Comparison of ENCODE assay signal across 21 cellular contexts in the genomic region with DNA sequence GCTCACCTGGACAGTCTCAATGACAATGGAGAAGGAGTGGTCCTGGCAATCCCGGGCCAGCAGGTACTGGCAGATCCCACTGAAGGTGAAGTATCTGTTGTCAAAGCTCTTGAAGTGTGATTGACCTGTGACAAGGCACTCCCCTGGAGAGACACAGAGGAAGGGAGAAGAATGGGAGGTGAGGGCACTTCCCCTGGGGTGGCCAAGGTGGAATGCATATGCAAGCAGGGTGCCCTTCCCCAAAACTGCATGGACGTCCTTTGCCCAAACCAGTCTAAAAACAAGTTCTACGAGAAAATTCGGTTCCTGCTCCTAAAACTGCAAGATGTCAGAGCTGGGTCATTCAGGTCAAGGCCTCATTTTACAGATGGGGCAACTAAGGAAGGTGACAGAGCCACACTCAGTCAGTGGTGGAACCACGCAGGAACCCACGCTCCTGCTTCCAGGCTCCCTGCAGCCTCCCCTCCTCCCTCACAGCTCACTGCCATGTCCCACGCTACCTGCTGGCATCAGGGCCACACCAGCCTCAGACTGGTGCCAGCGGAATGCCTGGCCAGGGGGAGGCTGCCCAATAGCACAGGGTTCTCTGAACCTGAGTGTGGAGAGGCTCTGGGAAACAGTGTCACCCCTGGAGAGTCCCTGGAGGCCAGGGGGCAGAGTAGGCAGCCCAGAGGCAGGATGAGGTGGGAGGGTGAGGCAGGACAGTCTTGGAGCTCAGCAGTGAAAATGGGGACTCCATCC. TPM values are rescaled to one million over a fixed set of nuclear protein-coding genes. Genes with fewer than 3 reads are reported as not detected.
"Had no signal": no experiment of that assay in that cellular context is flagged by ENCODE, and none has a peak within 500 bp of the region (broad histone marks: within the 10 kb centered on the region; RNA-seq: fewer than 3 reads in every experiment).

No MANE protein-coding gene starts in this region.

- H3K4me1 ChIP-seq: adrenal gland, prostate gland had no signal

- H3K27me3 ChIP-seq: adrenal gland, dorsolateral prefrontal cortex, left lung, transverse colon had no signal

- H3K4me3 ChIP-seq: adrenal gland, dorsolateral prefrontal cortex, left lung, prostate gland, skin epidermis, transverse colon had no signal

- H3K27ac ChIP-seq: adrenal gland, prostate gland, transverse colon had no signal

- FAIRE-seq: endometrium, kidney had no signal

- ATAC-seq: activated CD8-positive, alpha-beta T cell treated with anti-CD3 and anti-CD28 coated beads, Interleukin-2, amount 10 ng/mL, durations not matched to agents 7 days and 5 days; left lung; natural killer cell treated with Interleukin-12 subunit alpha and Interleukin-12 subunit beta and Interleukin-15 and Interleukin-18, amount 100 ng/mL, for 72 hours; right cardiac atrium had no signal

- H3K36me3 ChIP-seq: adrenal gland, prostate gland, transverse colon had no signal

- DNase-seq: activated CD4-positive, alpha-beta T cell treated with anti-CD3 and anti-CD28 coated beads, Interleukin-2, amount 10 ng/mL, durations not matched to agents 24 days and 14 days; activated CD4-positive, CD25-positive, alpha-beta regulatory T cell; activated CD8-positive, alpha-beta memory T cell treated with anti-CD3 and anti-CD28 coated beads, Interleukin-2, amount 50 U/mL, for 4 hours; activated CD8-positive, alpha-beta T cell treated with anti-CD3 and anti-CD28 coated beads, Interleukin-2, amount 10 ng/mL, durations not matched to agents 7 days and 5 days; activated effector memory CD4-positive, alpha-beta T cell treated with anti-CD3 and anti-CD28 coated beads, Interleukin-2, amount 50 U/mL, for 16 hours; activated T-cell treated with anti-CD3 and anti-CD28 coated beads, Interleukin-2, amount 50 U/mL, for 48 hours; adrenal gland; glutamatergic neuron; kidney; occipital lobe; stimulated activated CD4-positive, alpha-beta T cell treated with anti-CD3 and anti-CD28 coated beads, Interleukin-4, amount 100 ng/mL, for 4 hours; stimulated activated CD8-positive, alpha-beta memory T cell treated with anti-CD3 and anti-CD28 coated beads, Interleukin-4, amount 100 ng/mL, for 48 hours; stimulated activated naive CD4-positive, alpha-beta T cell treated with Interleukin-2 at 50 U/mL for 16 hours; transverse colon had no signal

- H3K9me3 ChIP-seq: adrenal gland, left lung, prostate gland, transverse colon had no signal

RNA-seq across cellular contexts. Expression of a gene that starts 59.2 kb away (rescaled TPM):
- total RNA-seq: activated CD4-positive, alpha-beta T cell treated with anti-CD3 and anti-CD28 coated beads, Interleukin-2, amount 10 ng/mL, durations not matched to agents 24 days and 14 days; activated CD8-positive, alpha-beta T cell treated with anti-CD3 and anti-CD28 coated beads, Interleukin-2, amount 10 ng/mL, durations not matched to agents 7 days and 5 days; natural killer cell treated with Interleukin-12 subunit alpha and Interleukin-12 subunit beta and Interleukin-15 and Interleukin-18, amount 100 ng/mL, for 72 hours had no signal
